25 cellular contexts compared by ENCODE assay signal in genomic region chr20:57531986-57532566, GRCh38. TPM values are rescaled to one million over a fixed set of nuclear protein-coding genes. Genes with fewer than 3 reads are reported as not detected.
DNase-seq lines count a peak whose midpoint lies in the region; ATAC-seq and TF ChIP-seq lines count a peak whose summit lies in the region.
"Had no signal": no experiment of that assay in that cellular context is flagged by ENCODE, and none has a peak within 500 bp of the region (broad histone marks: within the 10 kb centered on the region; RNA-seq: fewer than 3 reads in every experiment).

No MANE protein-coding gene starts in this region.

- no peaks in the 10 kb centered on the region for H4K20me1 ChIP-seq in PC-9 (ENCODE audit: insufficient read depth)
- H4K20me1 ChIP-seq: BLaER1 treated with 17β-estradiol and CSF1 and Interleukin-3, amounts not matched to agents 10 nM and 100 nM had no signal

- H2AK5ac ChIP-seq in trophoblast cell (ENCODE audit: low read length), result no peak overlapping the region

- DNase-seq in caudate nucleus (lab: John Stamatoyannopoulos, UW) (no peak), left colon (no peak), activated T-cell treated with anti-CD3 and anti-CD28 coated beads for 4 hours (no peak), PC-9 (no peak), trophoblast cell (no peak)
- no peak for DNase-seq in activated T-helper 1 cell treated with anti-CD3 and anti-CD28 coated beads, Interleukin-12 subunit alpha, Interleukin-12 subunit beta, Interleukin-2, Interleukin-4 antibody, amounts not matched to agents 30 ng/mL and 10 ng/mL and 1 ng/mL, durations not matched to agents 14 hours and 24 hours and 36 hours (ENCODE audit: low spot score)
- DNase-seq: AML-193; CD4-positive, alpha-beta T cell; H9; IMR-90; KG1; MM.1S; NCI-H2029; NCI-H446 treated with DMSO at 0.1 percent for 48 hours; NCI-H526; NCI-H82; NK-92 treated with Interleukin-12 subunit alpha and Interleukin-12 subunit beta, amount 100 ng/mL, for 24 hours; PC-3; SHP77 had no signal

- H3K27ac Mint-ChIP-seq in activated T-helper 1 cell treated with anti-CD3 and anti-CD28 coated beads, Interleukin-12 subunit alpha, Interleukin-12 subunit beta, Interleukin-2, Interleukin-4 antibody, amounts not matched to agents 30 ng/mL and 10 ng/mL and 1 ng/mL, durations not matched to agents 14 hours and 24 hours and 36 hours, result no peak overlapping the region
- H3K27ac Mint-ChIP-seq: CD4-positive, alpha-beta T cell; GM23338; H9 had no signal

- POLR2A ChIA-PET in PC-9 (lab: Charles Lee; ENCODE audit: unreplicated experiment), result no interaction called here

- no peak overlapping the region for H3K4me3 Mint-ChIP-seq in activated T-helper 1 cell treated with anti-CD3 and anti-CD28 coated beads, Interleukin-12 subunit alpha, Interleukin-12 subunit beta, Interleukin-2, Interleukin-4 antibody, amounts not matched to agents 30 ng/mL and 10 ng/mL and 1 ng/mL, durations not matched to agents 14 hours and 24 hours and 36 hours
- H3K4me3 Mint-ChIP-seq: CD4-positive, alpha-beta T cell; GM23338; H9 had no signal

- no peak overlapping the region for H3K23ac ChIP-seq in trophoblast cell (ENCODE audit: low read length)

- no peak overlapping the region for H2BK120ac ChIP-seq in trophoblast cell (ENCODE audit: insufficient read depth, low read length, poor library complexity)

- H3K36me3 ChIP-seq in mucosa of rectum (ENCODE audit: control insufficient read depth in 2 of 2, insufficient read depth in 2 of 2, low read length in 2 of 2) (no peaks in the 10 kb centered on the region), PC-9 (ENCODE audit: low read depth) (no peaks in the 10 kb centered on the region), trophoblast cell (ENCODE audit: control insufficient read depth in 1 of 2, insufficient read depth in 2 of 2, low read length in 2 of 2) (no peaks in the 10 kb centered on the region)
- H3K36me3 ChIP-seq: BLaER1 treated with 17β-estradiol and CSF1 and Interleukin-3, amounts not matched to agents 10 nM and 100 nM had no signal

- no peak overlapping the region for H4K91ac ChIP-seq in trophoblast cell (ENCODE audit: low read depth, low read length)

- H3K9me2 ChIP-seq in PC-9 (ENCODE audit: insufficient read depth), result no peaks in the 10 kb centered on the region

- H3K79me2 ChIP-seq in PC-9 (ENCODE audit: low read depth) (no peaks in the 10 kb centered on the region), trophoblast cell (ENCODE audit: control insufficient read depth, insufficient read depth, low read length, poor library complexity) (no peaks in the 10 kb centered on the region)

- H3K9me3 ChIP-seq in mucosa of rectum (ENCODE audit: control insufficient read depth in 2 of 2, low read length in 2 of 2), result no peaks in the 10 kb centered on the region
- H3K9me3 ChIP-seq in PC-9 (ENCODE audit: insufficient read depth, low read depth), result 0 out of 2 replicates have a peak, but pooled peaks cover 4% of the 10 kb centered on the region
- H3K9me3 ChIP-seq in trophoblast cell (ENCODE audit: insufficient read depth, low read depth, low read length), result peaks cover 4% of the 10 kb centered on the region
- H3K9me3 ChIP-seq: A549 had no signal

- H3K27ac ChIP-seq in caudate nucleus (ENCODE audit: low read depth, low read length), result peak overlapping the region; percentile 62
- peak overlapping the region; percentile 89 to 91 for H3K27ac ChIP-seq in mucosa of rectum (ENCODE audit: low read depth in 2 of 2, low read length in 2 of 2)
- no peak overlapping the region for H3K27ac ChIP-seq in PC-9
- no peak overlapping the region for H3K27ac ChIP-seq in trophoblast cell (ENCODE audit: low read depth, low read length)
- H3K27ac ChIP-seq: A549; BLaER1 treated with 17β-estradiol and CSF1 and Interleukin-3, amounts not matched to agents 10 nM and 100 nM; RWPE1 had no signal

- no peak overlapping the region for H2BK5ac ChIP-seq in trophoblast cell (ENCODE audit: low read depth, low read length, poor library complexity)

- no CpG with 5 or more reads among the region's 3 CpGs for WGBS in trophoblast cell (ENCODE audit: extremely low coverage, insufficient coverage, insufficient read length)

- H3K14ac ChIP-seq in trophoblast cell (ENCODE audit: low read length), result no peak overlapping the region

- no peaks in the 10 kb centered on the region for H3K27me3 ChIP-seq in mucosa of rectum (ENCODE audit: control insufficient read depth in 2 of 2, insufficient read depth in 2 of 2, low read length in 2 of 2)
- peaks cover 32% of the 10 kb centered on the region for H3K27me3 ChIP-seq in PC-9 (ENCODE audit: insufficient read depth, low read depth)
- H3K27me3 ChIP-seq in trophoblast cell (ENCODE audit: insufficient read depth, low read length), result no peaks in the 10 kb centered on the region

- intact Hi-C loops in left colon (cut with DNase I, micrococcal nuclease) (no loop called here), PC-9 (cut with micrococcal nuclease; ENCODE audit: unreplicated experiment) (no loop called here)
- intact Hi-C loops in activated T-helper 1 cell treated with anti-CD3 and anti-CD28 coated beads, Interleukin-12 subunit alpha, Interleukin-12 subunit beta, Interleukin-2, Interleukin-4 antibody, amounts not matched to agents 30 ng/mL and 10 ng/mL and 1 ng/mL, durations not matched to agents 14 hours and 24 hours and 36 hours (cut with micrococcal nuclease), result no loop called here

- H2AFZ ChIP-seq in PC-9 (no peak overlapping the region), trophoblast cell (ENCODE audit: insufficient read depth, low read length, poor library complexity) (no peak overlapping the region)
- H2AFZ ChIP-seq: GM23338 had no signal

- H3K4me1 ChIP-seq in mucosa of rectum (ENCODE audit: control insufficient read depth in 2 of 2, insufficient read depth in 2 of 2, low read length in 2 of 2) (peaks cover 42 to 68% of the 10 kb centered on the region in 2 donors), PC-9 (replicated peaks; ENCODE audit: insufficient read depth) (no peaks in the 10 kb centered on the region), trophoblast cell (ENCODE audit: control insufficient read depth in 1 of 2, insufficient read depth in 2 of 2, low read length in 2 of 2) (no peaks in the 10 kb centered on the region)
- H3K4me1 ChIP-seq: A549 had no signal

- no peak overlapping the region for H3K4ac ChIP-seq in trophoblast cell (ENCODE audit: low read depth, low read length)

- peak overlapping the region; percentile 34 to 45 for H3K4me3 ChIP-seq in mucosa of rectum (ENCODE audit: low read length in 2 of 2)
- no peak overlapping the region for H3K4me3 ChIP-seq in PC-9
- no peak overlapping the region for H3K4me3 ChIP-seq in trophoblast cell (ENCODE audit: low read depth, low read length)
- H3K4me3 ChIP-seq: A549; BLaER1 treated with 17β-estradiol and CSF1 and Interleukin-3, amounts not matched to agents 10 nM and 100 nM; GM23338 had no signal

- H3K9ac ChIP-seq in mucosa of rectum (ENCODE audit: low read depth in 1 of 2, low read length in 2 of 2), result peak overlapping the region in 1 of 2 donors; percentile 46
- H3K9ac ChIP-seq in trophoblast cell (ENCODE audit: low read length), result no peak overlapping the region
- H3K9ac ChIP-seq: BLaER1 treated with 17β-estradiol and CSF1 and Interleukin-3, amounts not matched to agents 10 nM and 100 nM had no signal

- no peaks in the 10 kb centered on the region for H3F3A ChIP-seq in PC-9 (ENCODE audit: insufficient read depth, low read depth)

- no peak overlapping the region for H4K12ac ChIP-seq in trophoblast cell (ENCODE audit: low read depth, low read length)

- no peak overlapping the region for H4K8ac ChIP-seq in trophoblast cell (ENCODE audit: low read depth, low read length)

- no TSS peak for BruUV-seq in PC-9 (replicated peaks; lab: Mats Ljungman, UMichigan)

- ATAC-seq in left colon, result peak; percentile 81
- ATAC-seq: A549, GM23338, PC-3 had no signal

- no peaks in the 10 kb centered on the region for H3K79me1 ChIP-seq in trophoblast cell (ENCODE audit: low read length)

- H3K18ac ChIP-seq in trophoblast cell (ENCODE audit: low read length), result no peak overlapping the region

- no peaks in the 10 kb centered on the region for H3K36me3 Mint-ChIP-seq in activated T-helper 1 cell treated with anti-CD3 and anti-CD28 coated beads, Interleukin-12 subunit alpha, Interleukin-12 subunit beta, Interleukin-2, Interleukin-4 antibody, amounts not matched to agents 30 ng/mL and 10 ng/mL and 1 ng/mL, durations not matched to agents 14 hours and 24 hours and 36 hours (ENCODE audit: low read depth)

- TF ChIP-seq CTCF in PC-9 (conservative IDR thresholded peaks at IDR 0.05), result no peak

- H3K4me2 ChIP-seq in PC-9 (no peak overlapping the region), trophoblast cell (ENCODE audit: low read length) (no peak overlapping the region)
- H3K4me2 ChIP-seq: A549; BLaER1 treated with 17β-estradiol and CSF1 and Interleukin-3, amounts not matched to agents 10 nM and 100 nM; GM23338 had no signal

- H3K27me3 Mint-ChIP-seq in activated T-helper 1 cell treated with anti-CD3 and anti-CD28 coated beads, Interleukin-12 subunit alpha, Interleukin-12 subunit beta, Interleukin-2, Interleukin-4 antibody, amounts not matched to agents 30 ng/mL and 10 ng/mL and 1 ng/mL, durations not matched to agents 14 hours and 24 hours and 36 hours (ENCODE audit: insufficient read depth), result peaks cover 29% of the 10 kb centered on the region

- no peak overlapping the region for H2BK12ac ChIP-seq in trophoblast cell (ENCODE audit: low read length)

- no peaks in the 10 kb centered on the region for H3K9me3 Mint-ChIP-seq in activated T-helper 1 cell treated with anti-CD3 and anti-CD28 coated beads, Interleukin-12 subunit alpha, Interleukin-12 subunit beta, Interleukin-2, Interleukin-4 antibody, amounts not matched to agents 30 ng/mL and 10 ng/mL and 1 ng/mL, durations not matched to agents 14 hours and 24 hours and 36 hours
- H3K9me3 Mint-ChIP-seq: CD4-positive, alpha-beta T cell had no signal

- no peaks in the 10 kb centered on the region for H3K4me1 Mint-ChIP-seq in activated T-helper 1 cell treated with anti-CD3 and anti-CD28 coated beads, Interleukin-12 subunit alpha, Interleukin-12 subunit beta, Interleukin-2, Interleukin-4 antibody, amounts not matched to agents 30 ng/mL and 10 ng/mL and 1 ng/mL, durations not matched to agents 14 hours and 24 hours and 36 hours (ENCODE audit: low read depth)
- H3K4me1 Mint-ChIP-seq: GM23338 had no signal

- CTCF ChIA-PET in PC-9 (lab: Charles Lee), result interaction anchor here (0.6 kb wide), 1 partner anchor 86 kb away, joined by 5 read pairs; no protein-coding TSS in a partner anchor

RNA-seq across cellular contexts. Expression of gene CTCFL, which starts 7.1 kb away (rescaled TPM):
- total RNA-seq in left colon (not detected), PC-9 (2021) (not detected in 2 replicates)
- total RNA-seq in activated T-helper 1 cell treated with anti-CD3 and anti-CD28 coated beads, Interleukin-12 subunit alpha, Interleukin-12 subunit beta, Interleukin-2, Interleukin-4 antibody, amounts not matched to agents 30 ng/mL and 10 ng/mL and 1 ng/mL, durations not matched to agents 14 hours and 24 hours and 36 hours, result not detected in 2 replicates
- polyA plus RNA-seq in trophoblast cell (2013), result not detected in 2 replicates
- total RNA-seq: CD4-positive, alpha-beta T cell; HT1080; IMR-90; PC-3 had no signal
- polyA plus RNA-seq: IMR-90 had no signal

RNA-seq across cellular contexts. Expression of gene PCK1, which starts 28.8 kb away (rescaled TPM):
- total RNA-seq in left colon (100 to 1,000 TPM; 214 to 328 TPM), PC-9 (2021) (not detected in 2 replicates)
- not detected in 2 replicates for total RNA-seq in activated T-helper 1 cell treated with anti-CD3 and anti-CD28 coated beads, Interleukin-12 subunit alpha, Interleukin-12 subunit beta, Interleukin-2, Interleukin-4 antibody, amounts not matched to agents 30 ng/mL and 10 ng/mL and 1 ng/mL, durations not matched to agents 14 hours and 24 hours and 36 hours
- polyA plus RNA-seq in trophoblast cell (2013), result 0.01 TPM in 1 of 2 replicates, not detected in the other
- total RNA-seq: CD4-positive, alpha-beta T cell; GM23338; H9; HT1080; IMR-90; PC-3 had no signal
- polyA plus RNA-seq: GM23338, IMR-90 had no signal

Comparison
In these comparisons a context has a peak if more than half of its experiments do, and no peak if none do; other contexts are left out.
1. H3K27ac ChIP-seq: peak in caudate nucleus (single experiment) and mucosa of rectum (2 of 2); none in PC-9 (single experiment) and trophoblast cell (single experiment).
2. H3K4me3 ChIP-seq: peak in mucosa of rectum (2 of 2); none in PC-9 (single experiment) and trophoblast cell (single experiment).
3. RNA of gene PCK1, which starts 28.8 kb away (total RNA-seq): 214 to 328 TPM in left colon; not detected in PC-9 and not detected in activated T-helper 1 cell treated with anti-CD3 and anti-CD28 coated beads, Interleukin-12 subunit alpha, Interleukin-12 subunit beta, Interleukin-2, Interleukin-4 antibody, amounts not matched to agents 30 ng/mL and 10 ng/mL and 1 ng/mL, durations not matched to agents 14 hours and 24 hours and 36 hours; every median in the first group is over 100 times any median in the second.